In the genomic region with DNA sequence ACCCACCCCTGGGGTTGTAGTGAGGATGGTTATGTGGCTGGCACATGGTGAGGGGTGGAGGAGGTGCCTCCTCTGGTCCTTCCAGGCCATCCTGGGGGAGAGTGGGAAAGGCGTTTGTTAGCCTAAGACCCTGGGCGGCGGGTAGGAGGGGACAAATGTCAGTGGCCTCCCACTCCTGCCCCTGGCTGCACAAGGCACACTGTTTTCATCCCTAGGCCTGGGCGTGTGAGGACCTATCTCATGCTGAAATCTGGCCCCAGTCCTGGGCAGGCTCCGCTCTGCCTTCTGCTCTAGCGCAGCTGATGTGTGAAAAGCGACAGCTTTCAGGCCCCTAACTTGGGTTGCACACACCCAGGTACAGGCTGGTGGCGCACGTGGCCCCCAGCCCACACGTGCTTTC, we compare ENCODE assay signal across 19 cellular contexts.
"Had no signal": no experiment of that assay in that cellular context is flagged by ENCODE, and none has a peak within 500 bp of the region (broad histone marks: within the 10 kb centered on the region; RNA-seq: fewer than 3 reads in every experiment).

No MANE protein-coding gene starts in this region.

- H3K4me1 Mint-ChIP-seq: mesothelial cell of epicardium had no signal

- H3K4me3 ChIP-seq: adrenal gland, left lung, smooth muscle cell, stomach, thoracic aorta, upper lobe of left lung had no signal

- H3K9me3 ChIP-seq: adrenal gland, left lung, stomach, thoracic aorta, upper lobe of left lung had no signal

- H3K27ac Mint-ChIP-seq: activated naive CD4-positive, alpha-beta T cell treated with anti-CD3 and anti-CD28 coated beads, Interleukin-2, amount 50 U/mL, for 72 hours; activated T-cell treated with anti-CD3 and anti-CD28 coated beads, Interleukin-2, amount 50 U/mL, for 72 hours; mesothelial cell of epicardium; natural killer cell treated with Interleukin-12 subunit alpha and Interleukin-12 subunit beta and Interleukin-15 and Interleukin-18, amount 100 ng/mL, for 72 hours had no signal

- H3K4me1 ChIP-seq: adrenal gland had no signal

- DNase-seq: activated CD4-positive, alpha-beta T cell treated with anti-CD3 and anti-CD28 coated beads, Interleukin-2, amount 50 U/mL, for 1 hour; activated CD8-positive, alpha-beta memory T cell treated with anti-CD3 and anti-CD28 coated beads for 24 hours; activated CD8-positive, alpha-beta memory T cell treated with anti-CD3 and anti-CD28 coated beads, Interleukin-2, amount 50 U/mL, for 48 hours; activated effector memory CD4-positive, alpha-beta T cell treated with anti-CD3 and anti-CD28 coated beads, Interleukin-2, amount 50 U/mL, for 16 hours; activated T-cell treated with anti-CD3 and anti-CD28 coated beads, Interleukin-2, amount 50 U/mL, for 72 hours; adrenal gland; erythroblast; foreskin melanocyte; kidney; left lung; stimulated activated CD4-positive, alpha-beta T cell treated with anti-CD3 and anti-CD28 coated beads, Interleukin-4, amount 100 ng/mL, for 1 hour; stomach; T-helper 9 cell; upper lobe of left lung had no signal

- H3K27ac ChIP-seq: left lung, stomach, thoracic aorta, upper lobe of left lung had no signal

- H3K4me3 Mint-ChIP-seq: activated T-cell treated with anti-CD3 and anti-CD28 coated beads, Interleukin-2, amount 50 U/mL, for 72 hours; mesothelial cell of epicardium; natural killer cell treated with Interleukin-12 subunit alpha and Interleukin-12 subunit beta and Interleukin-15 and Interleukin-18, amount 100 ng/mL, for 72 hours had no signal

- H3K36me3 Mint-ChIP-seq: activated naive CD4-positive, alpha-beta T cell treated with anti-CD3 and anti-CD28 coated beads, Interleukin-2, amount 50 U/mL, for 72 hours; mesothelial cell of epicardium; natural killer cell treated with Interleukin-12 subunit alpha and Interleukin-12 subunit beta and Interleukin-15 and Interleukin-18, amount 100 ng/mL, for 72 hours had no signal

- H3K36me3 ChIP-seq: adrenal gland, left lung, stomach, thoracic aorta, upper lobe of left lung had no signal

- H3K9me3 Mint-ChIP-seq: activated naive CD4-positive, alpha-beta T cell treated with anti-CD3 and anti-CD28 coated beads, Interleukin-2, amount 50 U/mL, for 72 hours; activated T-cell treated with anti-CD3 and anti-CD28 coated beads, Interleukin-2, amount 50 U/mL, for 72 hours; mesothelial cell of epicardium; natural killer cell treated with Interleukin-12 subunit alpha and Interleukin-12 subunit beta and Interleukin-15 and Interleukin-18, amount 100 ng/mL, for 72 hours had no signal

- H3K27me3 ChIP-seq: adrenal gland, left lung, stomach, upper lobe of left lung had no signal
